Comparison of ENCODE assay signal across 1 cellular context in genomic region chr9:136847827-136848392, GRCh38.
TF ChIP-seq lines count a peak whose summit lies in the region.

No MANE protein-coding gene starts in this region.

TF ChIP-seq in WTC11, 78 proteins besides CTCF, POLR2A, EP300 and RAD21 (continued from another document):
- TF ChIP-seq ZNF396 (CRISPR knock-in tag; IDR thresholded peaks at IDR 0.05; ENCODE audit: borderline replicate concordance) (no peak), RORB (CRISPR knock-in tag; IDR thresholded peaks at IDR 0.05) (no peak), ZNF416 (CRISPR knock-in tag; IDR thresholded peaks at IDR 0.05) (no peak), NFATC4 (CRISPR knock-in tag; IDR thresholded peaks at IDR 0.05) (no peak), MYBL2 (CRISPR knock-in tag; IDR thresholded peaks at IDR 0.05) (no peak)
